1 cellular context compared by ENCODE assay signal in genomic region chr10:79054203-79055099, GRCh38.
TF ChIP-seq lines count a peak whose summit lies in the region.

No MANE protein-coding gene starts in this region.

TF ChIP-seq in H1, 55 proteins besides CTCF, POLR2A, EP300 and RAD21:
- TF ChIP-seq GABPA (IDR thresholded peaks at IDR 0.05; ENCODE audit: borderline replicate concordance, insufficient read depth, low read length) (no peak), SP2 (IDR thresholded peaks at IDR 0.05; ENCODE audit: low read length) (no peak)
